Comparison of ENCODE assay signal across 8 cellular contexts in the genomic region with DNA sequence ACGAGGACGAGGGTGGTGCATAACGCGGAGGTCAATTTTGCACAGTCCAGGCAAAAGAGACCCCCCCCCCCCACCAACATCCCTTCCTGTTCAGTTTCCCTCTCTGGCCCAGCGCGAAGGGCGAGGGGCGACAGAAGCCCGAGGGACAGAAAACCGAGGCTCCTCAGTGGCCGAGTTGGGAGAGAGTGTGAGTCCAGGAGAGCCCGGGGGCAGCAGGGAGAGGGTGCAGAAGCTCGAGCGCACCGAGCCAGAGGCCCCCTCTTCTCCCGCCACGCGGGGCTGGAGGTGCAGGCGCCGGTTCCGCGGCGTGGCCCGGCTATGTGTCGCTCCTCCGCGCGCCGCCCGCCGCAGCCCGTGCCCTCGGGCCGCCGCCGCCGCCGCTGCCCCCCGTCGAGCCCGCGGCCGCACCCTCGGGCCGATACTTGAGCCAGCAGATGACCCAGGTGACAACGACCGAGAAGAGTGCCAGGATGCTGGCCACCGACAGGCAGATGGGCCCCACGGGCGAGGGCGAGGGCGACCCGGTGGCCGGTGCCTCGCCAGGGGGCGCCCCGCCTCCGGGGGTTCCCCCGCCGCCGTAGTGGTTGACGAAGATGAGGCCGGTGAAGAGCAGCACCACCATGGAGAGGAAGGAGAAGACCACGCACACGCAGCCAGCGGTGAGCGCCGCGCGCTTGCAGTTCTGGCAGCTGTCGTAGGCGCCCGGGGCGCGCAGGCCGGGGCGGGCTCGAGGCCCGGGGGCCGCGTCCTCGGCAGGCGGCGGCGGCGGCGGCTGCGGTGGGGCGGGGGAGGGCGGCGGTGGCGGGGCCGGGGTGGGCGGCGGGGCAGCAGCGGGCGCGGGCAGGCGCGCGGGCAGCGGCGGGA. TPM values are rescaled to one million over a fixed set of nuclear protein-coding genes. Genes with fewer than 3 reads are reported as not detected.
DNase-seq lines count a peak whose midpoint lies in the region; ATAC-seq and TF ChIP-seq lines count a peak whose summit lies in the region.

No MANE protein-coding gene starts in this region.

- H3K4me1 ChIP-seq in Panc1 (ENCODE audit: control insufficient read depth, insufficient read depth, low read length) (no peaks in the 10 kb centered on the region), colonic mucosa (no peaks in the 10 kb centered on the region)

- BruUV-seq in Panc1 (replicated peaks; lab: Mats Ljungman, UMichigan): no TSS peak

- TF ChIP-seq CTCF in Panc1 (IDR thresholded peaks at IDR 0.05) (peak; percentile 55), colonic mucosa (IDR thresholded peaks at IDR 0.05) (no peak), type B pancreatic cell (conservative IDR thresholded peaks at IDR 0.05) (peak; percentile 53)

- peak; percentile 60 for DNase-seq in EL
- DNase-seq in Panc1 (ENCODE audit: low read depth, low spot score): no peak
- DNase-seq in colonic mucosa: peak; percentile 38
- peak in 1 of 2 donors; percentile 39 for DNase-seq in memory B cell (ENCODE audit: low spot score in 2 of 2)
- peak; percentile 74 for DNase-seq in type B pancreatic cell (ENCODE audit: extremely low spot score, unreplicated experiment)
- DNase-seq in medulla oblongata (ENCODE audit: extremely low spot score): no peak

- peaks cover 39% of the 10 kb centered on the region for H3K27me3 ChIP-seq in Panc1 (ENCODE audit: control insufficient read depth, insufficient read depth, low read length)
- H3K27me3 ChIP-seq in colonic mucosa: peaks cover 21% of the 10 kb centered on the region

- ATAC-seq in GM19463 (IDR thresholded peaks at IDR 0.05; ENCODE audit: unreplicated experiment): peak; percentile 29
- ATAC-seq in HG03460 (IDR thresholded peaks at IDR 0.05; ENCODE audit: unreplicated experiment): peak; percentile 37
- peak; percentile 72 for ATAC-seq in Panc1
- ATAC-seq in memory B cell (ENCODE audit: low read depth): peak; percentile 69

- H3K9ac ChIP-seq in colonic mucosa (ENCODE audit: low read depth in 2 of 2, low read length in 2 of 2): peak overlapping the region in 1 of 2 donors; percentile 33

- H3K9me3 ChIP-seq in Panc1 (ENCODE audit: control insufficient read depth, insufficient read depth, low read depth, low read length) (no peaks in the 10 kb centered on the region), colonic mucosa (no peaks in the 10 kb centered on the region)

- CTCF ChIA-PET in Panc1 (lab: Charles Lee): interaction anchor here (0.6 to 1.5 kb wide), 3 partner anchors 149 to 243 kb away, joined by 3 to 10 read pairs (median 5); no protein-coding TSS in a partner anchor

- in situ Hi-C loops in Panc1 (cut with HindIII; ENCODE audit: low pct_unique_long_range_greater_than_20kb, low sequenced_read_pairs): no loop called here

- no peak overlapping the region for H3K27ac ChIP-seq in Panc1 (ENCODE audit: low read length)
- no peak overlapping the region for H3K27ac ChIP-seq in colonic mucosa

- H3K27me3 Mint-ChIP-seq in memory B cell: peaks cover 9% of the 10 kb centered on the region
- peaks cover 77% of the 10 kb centered on the region for H3K27me3 Mint-ChIP-seq in type B pancreatic cell

- intact Hi-C loops in Panc1 (cut with micrococcal nuclease; ENCODE audit: unreplicated experiment) (loop anchor here (2.0 to 5.0 kb wide), 2 partner anchors 244 to 293 kb away; no protein-coding TSS in a partner anchor), colonic mucosa (cut with DNase I) (loop anchor here (5.0 kb wide), 2 partner anchors 243 to 293 kb away; no protein-coding TSS in a partner anchor)

- H3K9me3 Mint-ChIP-seq in memory B cell: no peaks in the 10 kb centered on the region
- H3K9me3 Mint-ChIP-seq in type B pancreatic cell: no peaks in the 10 kb centered on the region

- POLR2A ChIA-PET in Panc1 (lab: Charles Lee): no interaction called here

- H3K27ac Mint-ChIP-seq in memory B cell (no peak overlapping the region), type B pancreatic cell (peak overlapping the region; percentile 73)

- peak overlapping the region; percentile 84 for H3K4me3 Mint-ChIP-seq in memory B cell
- H3K4me3 Mint-ChIP-seq in type B pancreatic cell: peak overlapping the region; percentile 91

- H3K4me1 Mint-ChIP-seq in memory B cell (peaks cover 4% of the 10 kb centered on the region), type B pancreatic cell (ENCODE audit: unreplicated experiment) (peaks cover 6% of the 10 kb centered on the region)

- H3K4me3 ChIP-seq in Panc1 (ENCODE audit: low read depth in 2 of 2, low read length in 2 of 2) (peak overlapping the region; percentile 46 to 52), colonic mucosa (peak overlapping the region; percentile 35)

- H3K36me3 Mint-ChIP-seq in memory B cell (no peaks in the 10 kb centered on the region), type B pancreatic cell (no peaks in the 10 kb centered on the region)

- H3K36me3 ChIP-seq in Panc1 (ENCODE audit: control insufficient read depth, insufficient read depth, low read length): no peaks in the 10 kb centered on the region
- H3K36me3 ChIP-seq in colonic mucosa: no peaks in the 10 kb centered on the region

RNA-seq across cellular contexts. Expression of gene PAX3, which starts 20.1 kb away (rescaled TPM):
- total RNA-seq in Panc1 (2021; ENCODE audit: unreplicated experiment) (not detected), colonic mucosa (under 1 TPM in 1 of 2 donors, not detected in 1; 0.16 TPM), type B pancreatic cell (ENCODE audit: low replicate concordance) (66.7 TPM in 1 of 2 replicates, not detected in the other)
- polyA plus RNA-seq in Panc1 (2012; ENCODE audit: insufficient read length): not detected

Comparison
In these comparisons a context has a peak if more than half of its experiments do, and no peak if none do; other contexts are left out.
1. DNase-seq: peak in EL (single experiment), colonic mucosa (single experiment) and type B pancreatic cell (single experiment); none in Panc1 (single experiment) and medulla oblongata (single experiment).
2. Peak in every context shown above with its lines, with median percentiles within 50 percentile points of each other: ATAC-seq.